ENCODE assay signal across 1 cellular context in the genomic region with DNA sequence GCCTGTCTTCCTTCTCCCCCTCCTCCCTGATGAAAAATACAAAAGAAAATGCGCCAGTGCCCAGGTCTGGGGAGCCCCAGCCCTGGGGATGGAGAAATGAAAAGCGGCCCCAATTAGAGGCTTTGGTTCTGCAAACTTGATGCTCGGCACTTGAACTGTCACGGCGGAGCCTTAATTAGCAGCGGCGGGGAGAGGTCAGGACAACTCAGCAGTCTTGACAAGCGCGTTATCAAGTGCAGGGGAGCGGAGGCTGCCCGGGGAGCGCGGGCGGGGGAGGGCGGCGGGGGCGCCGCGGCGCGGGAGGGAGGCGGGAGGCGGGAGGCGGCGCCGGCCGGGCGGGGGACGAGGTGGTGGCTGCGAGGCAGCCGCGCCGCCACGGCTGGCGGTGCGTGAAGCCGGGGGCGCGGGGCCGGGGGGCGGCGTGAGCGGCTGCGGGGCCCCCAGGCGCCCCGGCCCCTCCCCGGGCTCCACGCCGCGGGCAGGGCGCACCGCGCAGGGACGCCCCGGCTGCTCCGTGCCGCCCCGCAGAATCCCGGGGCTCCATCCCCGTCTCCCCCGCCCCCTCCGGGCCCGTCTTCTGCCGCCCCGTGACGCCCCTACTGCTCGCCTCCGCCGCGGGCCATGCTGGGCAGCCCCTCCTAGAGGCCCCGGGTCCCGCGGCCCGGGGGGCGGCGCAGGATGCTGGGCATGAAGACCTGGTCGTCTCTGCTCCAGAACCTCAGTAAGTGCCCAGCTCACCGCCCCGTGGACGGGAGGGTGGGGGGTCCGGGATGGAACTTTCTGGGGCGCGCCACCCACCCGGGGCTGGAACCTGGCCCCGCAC.
TF ChIP-seq lines count a peak whose summit lies in the region.

No MANE protein-coding gene starts in this region.

TF ChIP-seq in K562, 482 proteins besides CTCF, POLR2A, EP300 and RAD21 (continued from another document and continues in another):
- TF ChIP-seq IRF9 (tag; IDR thresholded peaks at IDR 0.05) (no peak), KAT7 (CRISPR knock-in tag; IDR thresholded peaks at IDR 0.05; ENCODE audit: borderline replicate concordance) (peak; percentile 55; the same call in 1 of the 2 replicates), POLR2AphosphoS5 (IDR thresholded peaks at IDR 0.05; ENCODE audit: control insufficient read depth, insufficient read depth, low read depth, low read length) (peak; percentile 29; the same call in 1 of the 2 replicates), SMARCE1 (IDR thresholded peaks at IDR 0.05) (0 out of 2 replicates have a peak, but pooled peaks have one; percentile 48), MEIS2 (IDR thresholded peaks at IDR 0.05; ENCODE audit: partially characterized antibody) (peak; percentile 66), MTA2 (IDR thresholded peaks at IDR 0.05; ENCODE audit: low read depth) (no peak), KDM2B (CRISPR knock-in tag; IDR thresholded peaks at IDR 0.05) (0 out of 2 replicates have a peak, but pooled peaks have one; percentile 62), LCOR (CRISPR knock-in tag; IDR thresholded peaks at IDR 0.05) (no peak), ZNF274 (IDR thresholded peaks at IDR 0.05; ENCODE audit: borderline replicate concordance, low read depth, low read length) (no peak), JUND (IDR thresholded peaks at IDR 0.05; ENCODE audit: borderline replicate concordance, low read depth, low read length) (0 out of 2 replicates have a peak, but pooled peaks have one; percentile 24), JUND (tag; IDR thresholded peaks at IDR 0.05; ENCODE audit: borderline replicate concordance, low read depth, low read length) (no peak; the same call in 2 of the 3 replicates), ZNF79 (CRISPR knock-in tag; IDR thresholded peaks at IDR 0.05; ENCODE audit: low read depth) (no peak), BRCA1 (IDR thresholded peaks at IDR 0.05) (no peak), BRCA1 (CRISPR knock-in tag; IDR thresholded peaks at IDR 0.05) (no peak), HDAC3 (IDR thresholded peaks at IDR 0.05; ENCODE audit: borderline replicate concordance, partially characterized antibody) (no peak), KDM1A (IDR thresholded peaks at IDR 0.05) (0 out of 4 replicates have a peak, but pooled peaks of 1 of the 2 experiments have one; percentile 22), CC2D1A (IDR thresholded peaks at IDR 0.05) (no peak), ZNF395 (CRISPR knock-in tag; IDR thresholded peaks at IDR 0.05) (peak; percentile 59; the same call in 1 of the 2 replicates), ZBED1 (IDR thresholded peaks at IDR 0.05) (peak; percentile 80; the same call in 1 of the 2 replicates), NR2C2 (CRISPR knock-in tag; IDR thresholded peaks at IDR 0.05) (no peak), NR2C2 (tag; IDR thresholded peaks at IDR 0.05) (peak; percentile 86), EGR1 (conservative IDR thresholded peaks at IDR 0.05) (peak; percentile 82), TBL1XR1 (IDR thresholded peaks at IDR 0.05; ENCODE audit: low read length in 2 of 2) (peak in 1 of 2 experiments; percentile 86; a peak in 2 of 4 replicates), ZBTB34 (CRISPR knock-in tag; IDR thresholded peaks at IDR 0.05) (no peak), ARID1B (IDR thresholded peaks at IDR 0.05) (0 out of 2 replicates have a peak, but pooled peaks have one; percentile 1), MYC (IDR thresholded peaks at IDR 0.05; ENCODE audit: low read depth, low read length) (peak; percentile 35; the same call in 1 of the 2 replicates), MYC (CRISPR knock-in tag; IDR thresholded peaks at IDR 0.05; ENCODE audit: borderline replicate concordance, low read depth) (no peak), KDM4B (IDR thresholded peaks at IDR 0.05; ENCODE audit: borderline replicate concordance in 2 of 2, low read depth in 1 of 2) (peak in 1 of 2 experiments; percentile 56; a peak in 2 of 4 replicates), ZNF584 (CRISPR knock-in tag; IDR thresholded peaks at IDR 0.05; ENCODE audit: low read depth) (0 out of 2 replicates have a peak, but pooled peaks have one; percentile 23)
- TF ChIP-seq, protein P1, sequence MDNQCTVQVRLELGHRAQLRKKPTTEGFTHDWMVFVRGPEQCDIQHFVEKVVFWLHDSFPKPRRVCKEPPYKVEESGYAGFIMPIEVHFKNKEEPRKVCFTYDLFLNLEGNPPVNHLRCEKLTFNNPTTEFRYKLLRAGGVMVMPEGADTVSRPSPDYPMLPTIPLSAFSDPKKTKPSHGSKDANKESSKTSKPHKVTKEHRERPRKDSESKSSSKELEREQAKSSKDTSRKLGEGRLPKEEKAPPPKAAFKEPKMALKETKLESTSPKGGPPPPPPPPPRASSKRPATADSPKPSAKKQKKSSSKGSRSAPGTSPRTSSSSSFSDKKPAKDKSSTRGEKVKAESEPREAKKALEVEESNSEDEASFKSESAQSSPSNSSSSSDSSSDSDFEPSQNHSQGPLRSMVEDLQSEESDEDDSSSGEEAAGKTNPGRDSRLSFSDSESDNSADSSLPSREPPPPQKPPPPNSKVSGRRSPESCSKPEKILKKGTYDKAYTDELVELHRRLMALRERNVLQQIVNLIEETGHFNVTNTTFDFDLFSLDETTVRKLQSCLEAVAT (IDR thresholded peaks at IDR 0.05): 0 out of 4 replicates have a peak, but pooled peaks of 1 of the 2 experiments have one; percentile 17
- TF ChIP-seq, protein P2, sequence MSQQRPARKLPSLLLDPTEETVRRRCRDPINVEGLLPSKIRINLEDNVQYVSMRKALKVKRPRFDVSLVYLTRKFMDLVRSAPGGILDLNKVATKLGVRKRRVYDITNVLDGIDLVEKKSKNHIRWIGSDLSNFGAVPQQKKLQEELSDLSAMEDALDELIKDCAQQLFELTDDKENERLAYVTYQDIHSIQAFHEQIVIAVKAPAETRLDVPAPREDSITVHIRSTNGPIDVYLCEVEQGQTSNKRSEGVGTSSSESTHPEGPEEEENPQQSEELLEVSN (IDR thresholded peaks at IDR 0.05; ENCODE audit: borderline replicate concordance in 1 of 2, extremely low read depth in 1 of 2, insufficient read depth in 1 of 2, insufficient read length in 1 of 2, low read depth in 1 of 2, low read length in 1 of 2, poor library complexity in 1 of 2, severe bottlenecking in 1 of 2): peak in 1 of 2 experiments; percentile 86
- TF ChIP-seq, protein P3, sequence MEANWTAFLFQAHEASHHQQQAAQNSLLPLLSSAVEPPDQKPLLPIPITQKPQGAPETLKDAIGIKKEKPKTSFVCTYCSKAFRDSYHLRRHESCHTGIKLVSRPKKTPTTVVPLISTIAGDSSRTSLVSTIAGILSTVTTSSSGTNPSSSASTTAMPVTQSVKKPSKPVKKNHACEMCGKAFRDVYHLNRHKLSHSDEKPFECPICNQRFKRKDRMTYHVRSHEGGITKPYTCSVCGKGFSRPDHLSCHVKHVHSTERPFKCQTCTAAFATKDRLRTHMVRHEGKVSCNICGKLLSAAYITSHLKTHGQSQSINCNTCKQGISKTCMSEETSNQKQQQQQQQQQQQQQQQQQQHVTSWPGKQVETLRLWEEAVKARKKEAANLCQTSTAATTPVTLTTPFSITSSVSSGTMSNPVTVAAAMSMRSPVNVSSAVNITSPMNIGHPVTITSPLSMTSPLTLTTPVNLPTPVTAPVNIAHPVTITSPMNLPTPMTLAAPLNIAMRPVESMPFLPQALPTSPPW (CRISPR knock-in tag; IDR thresholded peaks at IDR 0.05): peak; percentile 98
- TF ChIP-seq, protein P4, sequence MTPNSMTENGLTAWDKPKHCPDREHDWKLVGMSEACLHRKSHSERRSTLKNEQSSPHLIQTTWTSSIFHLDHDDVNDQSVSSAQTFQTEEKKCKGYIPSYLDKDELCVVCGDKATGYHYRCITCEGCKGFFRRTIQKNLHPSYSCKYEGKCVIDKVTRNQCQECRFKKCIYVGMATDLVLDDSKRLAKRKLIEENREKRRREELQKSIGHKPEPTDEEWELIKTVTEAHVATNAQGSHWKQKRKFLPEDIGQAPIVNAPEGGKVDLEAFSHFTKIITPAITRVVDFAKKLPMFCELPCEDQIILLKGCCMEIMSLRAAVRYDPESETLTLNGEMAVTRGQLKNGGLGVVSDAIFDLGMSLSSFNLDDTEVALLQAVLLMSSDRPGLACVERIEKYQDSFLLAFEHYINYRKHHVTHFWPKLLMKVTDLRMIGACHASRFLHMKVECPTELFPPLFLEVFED (CRISPR knock-in tag; conservative IDR thresholded peaks at IDR 0.05): no peak
- TF ChIP-seq, protein P5, sequence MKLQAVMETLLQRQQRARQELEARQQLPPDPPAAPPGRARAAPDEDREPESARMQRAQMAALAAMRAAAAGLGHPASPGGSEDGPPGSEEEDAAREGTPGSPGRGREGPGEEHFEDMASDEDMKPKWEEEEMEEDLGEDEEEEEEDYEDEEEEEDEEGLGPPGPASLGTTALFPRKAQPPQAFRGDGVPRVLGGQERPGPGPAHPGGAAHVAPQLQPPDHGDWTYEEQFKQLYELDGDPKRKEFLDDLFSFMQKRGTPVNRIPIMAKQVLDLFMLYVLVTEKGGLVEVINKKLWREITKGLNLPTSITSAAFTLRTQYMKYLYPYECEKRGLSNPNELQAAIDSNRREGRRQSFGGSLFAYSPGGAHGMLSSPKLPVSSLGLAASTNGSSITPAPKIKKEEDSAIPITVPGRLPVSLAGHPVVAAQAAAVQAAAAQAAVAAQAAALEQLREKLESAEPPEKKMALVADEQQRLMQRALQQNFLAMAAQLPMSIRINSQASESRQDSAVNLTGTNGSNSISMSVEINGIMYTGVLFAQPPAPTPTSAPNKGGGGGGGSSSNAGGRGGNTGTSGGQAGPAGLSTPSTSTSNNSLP (IDR thresholded peaks at IDR 0.05; ENCODE audit: borderline replicate concordance, low read depth, low read length): 0 out of 2 replicates have a peak, but pooled peaks have one; percentile 54
- TF ChIP-seq, protein P6, sequence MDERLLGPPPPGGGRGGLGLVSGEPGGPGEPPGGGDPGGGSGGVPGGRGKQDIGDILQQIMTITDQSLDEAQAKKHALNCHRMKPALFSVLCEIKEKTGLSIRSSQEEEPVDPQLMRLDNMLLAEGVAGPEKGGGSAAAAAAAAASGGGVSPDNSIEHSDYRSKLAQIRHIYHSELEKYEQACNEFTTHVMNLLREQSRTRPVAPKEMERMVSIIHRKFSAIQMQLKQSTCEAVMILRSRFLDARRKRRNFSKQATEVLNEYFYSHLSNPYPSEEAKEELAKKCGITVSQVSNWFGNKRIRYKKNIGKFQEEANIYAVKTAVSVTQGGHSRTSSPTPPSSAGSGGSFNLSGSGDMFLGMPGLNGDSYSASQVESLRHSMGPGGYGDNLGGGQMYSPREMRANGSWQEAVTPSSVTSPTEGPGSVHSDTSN (CRISPR knock-in tag; IDR thresholded peaks at IDR 0.05; ENCODE audit: low read depth): no peak
- TF ChIP-seq, protein P6 (tag; conservative IDR thresholded peaks at IDR 0.05; ENCODE audit: low read depth): peak; percentile 56
- TF ChIP-seq, protein P7, sequence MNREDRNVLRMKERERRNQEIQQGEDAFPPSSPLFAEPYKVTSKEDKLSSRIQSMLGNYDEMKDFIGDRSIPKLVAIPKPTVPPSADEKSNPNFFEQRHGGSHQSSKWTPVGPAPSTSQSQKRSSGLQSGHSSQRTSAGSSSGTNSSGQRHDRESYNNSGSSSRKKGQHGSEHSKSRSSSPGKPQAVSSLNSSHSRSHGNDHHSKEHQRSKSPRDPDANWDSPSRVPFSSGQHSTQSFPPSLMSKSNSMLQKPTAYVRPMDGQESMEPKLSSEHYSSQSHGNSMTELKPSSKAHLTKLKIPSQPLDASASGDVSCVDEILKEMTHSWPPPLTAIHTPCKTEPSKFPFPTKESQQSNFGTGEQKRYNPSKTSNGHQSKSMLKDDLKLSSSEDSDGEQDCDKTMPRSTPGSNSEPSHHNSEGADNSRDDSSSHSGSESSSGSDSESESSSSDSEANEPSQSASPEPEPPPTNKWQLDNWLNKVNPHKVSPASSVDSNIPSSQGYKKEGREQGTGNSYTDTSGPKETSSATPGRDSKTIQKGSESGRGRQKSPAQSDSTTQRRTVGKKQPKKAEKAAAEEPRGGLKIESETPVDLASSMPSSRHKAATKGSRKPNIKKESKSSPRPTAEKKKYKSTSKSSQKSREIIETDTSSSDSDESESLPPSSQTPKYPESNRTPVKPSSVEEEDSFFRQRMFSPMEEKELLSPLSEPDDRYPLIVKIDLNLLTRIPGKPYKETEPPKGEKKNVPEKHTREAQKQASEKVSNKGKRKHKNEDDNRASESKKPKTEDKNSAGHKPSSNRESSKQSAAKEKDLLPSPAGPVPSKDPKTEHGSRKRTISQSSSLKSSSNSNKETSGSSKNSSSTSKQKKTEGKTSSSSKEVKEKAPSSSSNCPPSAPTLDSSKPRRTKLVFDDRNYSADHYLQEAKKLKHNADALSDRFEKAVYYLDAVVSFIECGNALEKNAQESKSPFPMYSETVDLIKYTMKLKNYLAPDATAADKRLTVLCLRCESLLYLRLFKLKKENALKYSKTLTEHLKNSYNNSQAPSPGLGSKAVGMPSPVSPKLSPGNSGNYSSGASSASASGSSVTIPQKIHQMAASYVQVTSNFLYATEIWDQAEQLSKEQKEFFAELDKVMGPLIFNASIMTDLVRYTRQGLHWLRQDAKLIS (CRISPR knock-in tag; IDR thresholded peaks at IDR 0.05): 0 out of 2 replicates have a peak, but pooled peaks have one; percentile 73
